1 cellular context compared by ENCODE assay signal in genomic region chr15:70907784-70908471, GRCh38.
TF ChIP-seq lines count a peak whose summit lies in the region.

No MANE protein-coding gene starts in this region.

TF ChIP-seq in HepG2, 621 proteins besides CTCF, POLR2A, EP300 and RAD21:
- TF ChIP-seq ZNF564 (CRISPR knock-in tag; IDR thresholded peaks at IDR 0.05) (no peak), NBN (conservative IDR thresholded peaks at IDR 0.05) (no peak), SETDB1 (CRISPR knock-in tag; IDR thresholded peaks at IDR 0.05; ENCODE audit: borderline replicate concordance) (0 out of 2 replicates have a peak, but pooled peaks have one; percentile 20), ZNF367 (CRISPR knock-in tag; IDR thresholded peaks at IDR 0.05; ENCODE audit: borderline replicate concordance) (no peak), ZNF280D (CRISPR knock-in tag; IDR thresholded peaks at IDR 0.05) (0 out of 2 replicates have a peak, but pooled peaks have one; percentile 52), KDM5A (IDR thresholded peaks at IDR 0.05; ENCODE audit: borderline replicate concordance, low read length) (peak; percentile 48; the same call in 1 of the 2 replicates), SKI (IDR thresholded peaks at IDR 0.05; ENCODE audit: partially characterized antibody) (no peak), SRSF1 (optimal IDR thresholded peaks at IDR 0.05; ENCODE audit: low read depth, low read length) (no peak), ZNF598 (CRISPR knock-in tag; IDR thresholded peaks at IDR 0.05; ENCODE audit: borderline replicate concordance) (no peak)
TF ChIP-seq in HepG2: peak in this region for 3.
